Comparison of ENCODE assay signal across 16 cellular contexts in genomic region chr7:47807756-47808155, GRCh38.
DNase-seq lines count a peak whose midpoint lies in the region; ATAC-seq and TF ChIP-seq lines count a peak whose summit lies in the region.
"Had no signal": no experiment of that assay in that cellular context is flagged by ENCODE, and none has a peak within 500 bp of the region (broad histone marks: within the 10 kb centered on the region; RNA-seq: fewer than 3 reads in every experiment).

No MANE protein-coding gene starts in this region.

- H3K4me2 ChIP-seq in H9 (ENCODE audit: insufficient read depth, insufficient read length, low read length) = no peak overlapping the region
- H3K4me2 ChIP-seq in SU-DHL-6 (ENCODE audit: low read depth, low read length, poor library complexity, severe bottlenecking) = peak overlapping the region; percentile 5
- no peak overlapping the region for H3K4me2 ChIP-seq in mesendoderm (ENCODE audit: low read length)

- H3K9ac ChIP-seq in H9 (ENCODE audit: extremely low read depth, insufficient read length, low read length) (no peak overlapping the region), SU-DHL-6 (ENCODE audit: low read length) (no peak overlapping the region; the same call in 1 of the 2 replicates), mesendoderm (ENCODE audit: low read length) (no peak overlapping the region)

- no peak overlapping the region for H3K14ac ChIP-seq in H9 (ENCODE audit: insufficient read depth, low read length)

- H3K4me3 ChIP-seq in SU-DHL-6 (ENCODE audit: insufficient read depth, low read length, poor library complexity, severe bottlenecking) (no peak overlapping the region), mesendoderm (ENCODE audit: low read length) (no peak overlapping the region)

- no peak overlapping the region for H4K91ac ChIP-seq in H9 (ENCODE audit: insufficient read length, low read depth, low read length)

- H2AFZ ChIP-seq in H9 (ENCODE audit: low read length) = no peak overlapping the region
- peak overlapping the region; percentile 36 for H2AFZ ChIP-seq in SU-DHL-6 (ENCODE audit: low read depth, low read length, severe bottlenecking)

- H3K79me2 ChIP-seq in H9 (ENCODE audit: insufficient read depth, low read length) (no peaks in the 10 kb centered on the region), SU-DHL-6 (ENCODE audit: insufficient read depth, low read length) (no peaks in the 10 kb centered on the region), mesendoderm (ENCODE audit: control insufficient read depth, insufficient read depth, low read length) (no peaks in the 10 kb centered on the region)

- H2BK120ac ChIP-seq in H9 (ENCODE audit: low read depth, low read length, poor library complexity, severe bottlenecking) (no peak overlapping the region), mesendoderm (ENCODE audit: low read depth, low read length) (no peak overlapping the region)

- TF ChIP-seq CTCF in H9 (conservative IDR thresholded peaks at IDR 0.05) = peak; percentile 60
- TF ChIP-seq CTCF in SU-DHL-6 (IDR thresholded peaks at IDR 0.05; ENCODE audit: insufficient read depth, low read length, poor library complexity, severe bottlenecking) = peak; percentile 51

- no peaks in the 10 kb centered on the region for H3K9me2 ChIP-seq in SU-DHL-6 (replicated peaks; ENCODE audit: insufficient read depth, low read length)

- H4K20me1 ChIP-seq in H9 (ENCODE audit: control insufficient read depth, insufficient read depth, insufficient read length) (no peaks in the 10 kb centered on the region), SU-DHL-6 (ENCODE audit: low read depth, low read length) (no peaks in the 10 kb centered on the region)

- H2BK15ac ChIP-seq in H9 (ENCODE audit: low read depth, low read length) = no peak overlapping the region
- no peak overlapping the region for H2BK15ac ChIP-seq in mesendoderm (replicated peaks; ENCODE audit: low read depth)

- H3K36me3 ChIP-seq in SU-DHL-6 (ENCODE audit: low read length) = no peaks in the 10 kb centered on the region
- no peaks in the 10 kb centered on the region for H3K36me3 ChIP-seq in mesendoderm (ENCODE audit: control insufficient read depth, insufficient read depth, low read length)

- H3K23me2 ChIP-seq in H9 (ENCODE audit: insufficient read length, low read depth, low read length, poor library complexity, severe bottlenecking) = no peaks in the 10 kb centered on the region

- DNase-seq in GDM1 (lab: John Stamatoyannopoulos, UW) = peak; percentile 9
- peak; percentile 60 for DNase-seq in H9
- DNase-seq in mesendoderm = peak; percentile 57
- no peak for DNase-seq in ecto neural progenitor cell (ENCODE audit: low spot score)
- no peak for DNase-seq in GM19240 (ENCODE audit: insufficient read length, low spot score)
- DNase-seq in activated naive CD4-positive, alpha-beta T cell (lab: John Stamatoyannopoulos, UW) = no peak
- DNase-seq: activated naive CD8-positive, alpha-beta T cell treated with anti-CD3 and anti-CD28 coated beads, Interleukin-2, amount 10 ng/mL, durations not matched to agents 7 days and 5 days; CD8-positive, alpha-beta T cell; left colon; NCI-H1417 treated with DMSO at 0.1 percent for 48 hours; occipital lobe; stimulated activated naive CD4-positive, alpha-beta T cell had no signal

- H2BK20ac ChIP-seq in H9 (ENCODE audit: low read depth, low read length, poor library complexity, severe bottlenecking) = no peak overlapping the region

- no peaks in the 10 kb centered on the region for H3K4me1 ChIP-seq in H9 (ENCODE audit: insufficient read depth, low read length)
- no peaks in the 10 kb centered on the region for H3K4me1 ChIP-seq in mesendoderm (ENCODE audit: control insufficient read depth, low read depth, low read length)

- H3K27me3 Mint-ChIP-seq in H9 (ENCODE audit: low read depth) = peaks cover 3% of the 10 kb centered on the region; the same call in 1 of the 2 replicates
- H3K27me3 Mint-ChIP-seq: dendritic cell treated with granulocyte-macrophage colony-stimulating factor and Interleukin-4, amounts not matched to agents 40 ng/mL and 50 ng/mL, for 4 days had no signal

- H3K23ac ChIP-seq in H9 (ENCODE audit: insufficient read length, low read depth, low read length) (no peak overlapping the region), mesendoderm (ENCODE audit: low read length) (no peak overlapping the region)

- no peaks in the 10 kb centered on the region for H3F3A ChIP-seq in SU-DHL-6 (ENCODE audit: insufficient read depth)

- H4K5ac ChIP-seq in H9 (ENCODE audit: insufficient read length, low read depth, low read length) (no peak overlapping the region), mesendoderm (ENCODE audit: low read length) (no peak overlapping the region)

- no peak overlapping the region for H3K56ac ChIP-seq in H9 (ENCODE audit: insufficient read length, low read depth, low read length)
- no peak overlapping the region for H3K56ac ChIP-seq in mesendoderm (ENCODE audit: low read length)

- H3K27ac Mint-ChIP-seq in H9 = peak overlapping the region in 1 of 3 experiments; percentile 65; a peak in 1 of 7 replicates
- H3K27ac Mint-ChIP-seq: activated naive CD8-positive, alpha-beta T cell treated with anti-CD3 and anti-CD28 coated beads, Interleukin-2, amount 10 ng/mL, durations not matched to agents 7 days and 5 days; CD8-positive, alpha-beta T cell; T-helper 1 cell treated with Interleukin-12 subunit alpha and Interleukin-12 subunit beta and Interleukin-4 antibody, amounts not matched to agents 30 μg/mL and 1 μg/mL, for 36 hours had no signal

- WGBS in H9 (ENCODE audit: extremely low coverage, insufficient read length, low lambda C conversion rate) = no CpG with 5 or more reads among the region's 5 CpGs
- no CpG with 5 or more reads among the region's 5 CpGs for WGBS in mesendoderm (ENCODE audit: extremely low coverage, insufficient coverage, low lambda C conversion rate)

- no peak for ATAC-seq in HG03460 (IDR thresholded peaks at IDR 0.05; ENCODE audit: unreplicated experiment)
- ATAC-seq: CD8-positive, alpha-beta T cell; left colon had no signal

- H3K4me3 Mint-ChIP-seq in H9 = no peak overlapping the region
- H3K4me3 Mint-ChIP-seq: activated naive CD8-positive, alpha-beta T cell treated with anti-CD3 and anti-CD28 coated beads, Interleukin-2, amount 10 ng/mL, durations not matched to agents 7 days and 5 days; CD8-positive, alpha-beta T cell; T-helper 1 cell treated with Interleukin-12 subunit alpha and Interleukin-12 subunit beta and Interleukin-4 antibody, amounts not matched to agents 30 μg/mL and 1 μg/mL, for 36 hours had no signal

- H3K36me3 Mint-ChIP-seq in H9 (ENCODE audit: insufficient read depth in 1 of 3, low read depth in 3 of 3) = no peaks in the 10 kb centered on the region
- H3K36me3 Mint-ChIP-seq: activated naive CD8-positive, alpha-beta T cell treated with anti-CD3 and anti-CD28 coated beads, Interleukin-2, amount 10 ng/mL, durations not matched to agents 7 days and 5 days; CD8-positive, alpha-beta T cell had no signal

- no peaks in the 10 kb centered on the region for H3K9me3 Mint-ChIP-seq in H9
- H3K9me3 Mint-ChIP-seq: activated naive CD8-positive, alpha-beta T cell treated with anti-CD3 and anti-CD28 coated beads, Interleukin-2, amount 10 ng/mL, durations not matched to agents 7 days and 5 days; CD8-positive, alpha-beta T cell; dendritic cell treated with granulocyte-macrophage colony-stimulating factor and Interleukin-4, amounts not matched to agents 40 ng/mL and 50 ng/mL, for 4 days; T-helper 1 cell treated with Interleukin-12 subunit alpha and Interleukin-12 subunit beta and Interleukin-4 antibody, amounts not matched to agents 30 μg/mL and 1 μg/mL, for 36 hours had no signal

- H2AK5ac ChIP-seq in H9 (ENCODE audit: insufficient read length, low read length) (no peak overlapping the region), mesendoderm (ENCODE audit: low read length) (no peak overlapping the region)

- H3K27me3 ChIP-seq in H9 (ENCODE audit: insufficient read depth, low read length) (no peaks in the 10 kb centered on the region), SU-DHL-6 (ENCODE audit: low read length) (no peaks in the 10 kb centered on the region), mesendoderm (ENCODE audit: insufficient read depth, low read length, poor library complexity) (no peaks in the 10 kb centered on the region)

- H3K18ac ChIP-seq in H9 (ENCODE audit: insufficient read length, low read depth, low read length) = no peak overlapping the region
- H3K18ac ChIP-seq in mesendoderm (ENCODE audit: low read length) = no peak overlapping the region

- peaks cover 0 to 2% of the 10 kb centered on the region in 2 experiments; a peak in 1 of 4 replicates for H3K4me1 Mint-ChIP-seq in H9
- H3K4me1 Mint-ChIP-seq: activated naive CD8-positive, alpha-beta T cell treated with anti-CD3 and anti-CD28 coated beads, Interleukin-2, amount 10 ng/mL, durations not matched to agents 7 days and 5 days had no signal

- H3T11ph ChIP-seq in H9 (ENCODE audit: low read length) = no peak overlapping the region

- H3K79me1 ChIP-seq in H9 (ENCODE audit: insufficient read depth, low read depth, low read length, poor library complexity, severe bottlenecking) = no peaks in the 10 kb centered on the region
- no peaks in the 10 kb centered on the region for H3K79me1 ChIP-seq in mesendoderm (ENCODE audit: low read length)

- no peaks in the 10 kb centered on the region for H3K9me3 ChIP-seq in H9 (ENCODE audit: control insufficient read depth, low read depth, low read length)
- H3K9me3 ChIP-seq in SU-DHL-6 (ENCODE audit: insufficient read depth, low read length) = no peaks in the 10 kb centered on the region

- H2BK5ac ChIP-seq in H9 (ENCODE audit: insufficient read length, low read length) (no peak overlapping the region), mesendoderm (ENCODE audit: low read length) (no peak overlapping the region)

- no peak overlapping the region for H2BK12ac ChIP-seq in H9 (ENCODE audit: insufficient read length, low read depth, low read length)

- H4K8ac ChIP-seq in H9 (replicated peaks; ENCODE audit: insufficient read length, low read depth, low read length) = no peak overlapping the region
- no peak overlapping the region for H4K8ac ChIP-seq in mesendoderm (ENCODE audit: low read depth, low read length)

- H3K4ac ChIP-seq in H9 (ENCODE audit: low read depth, low read length) (no peak overlapping the region), mesendoderm (ENCODE audit: low read depth, low read length) (no peak overlapping the region)

- H3K27ac ChIP-seq in H9 (ENCODE audit: insufficient read length, low read depth, low read length) = no peak overlapping the region
- no peak overlapping the region for H3K27ac ChIP-seq in SU-DHL-6 (ENCODE audit: low read depth, low read length)
- no peak overlapping the region for H3K27ac ChIP-seq in mesendoderm (ENCODE audit: low read depth, low read length)

Comparison
In these comparisons a context has a peak if more than half of its experiments do, and no peak if none do; other contexts are left out.
1. DNase-seq: peak in GDM1 (single experiment), H9 (single experiment) and mesendoderm (single experiment); none in ecto neural progenitor cell (single experiment), GM19240 (single experiment) and activated naive CD4-positive, alpha-beta T cell (0 of 4).